Comparison of ENCODE assay signal across 20 cellular contexts in the genomic region with DNA sequence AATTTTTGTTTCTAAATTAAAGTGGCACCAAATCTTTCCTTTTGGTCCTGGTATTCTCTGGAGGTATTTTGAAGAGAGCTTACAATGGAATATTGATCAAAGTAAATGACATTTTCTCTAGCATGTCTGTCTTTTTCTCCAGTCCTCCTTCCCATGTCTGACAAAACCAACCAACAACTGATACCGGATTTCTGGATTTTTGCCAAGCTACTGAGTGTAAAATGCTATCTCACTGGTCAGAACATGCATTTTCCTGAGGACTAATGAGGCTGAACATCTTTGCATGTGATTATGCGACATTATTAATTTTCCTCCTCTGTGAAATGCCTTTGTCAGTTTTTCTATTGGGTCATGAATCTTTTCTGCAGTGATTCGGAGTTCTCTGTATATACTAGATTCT. TPM values are rescaled to one million over a fixed set of nuclear protein-coding genes. Genes with fewer than 3 reads are reported as not detected.
DNase-seq lines count a peak whose midpoint lies in the region; ATAC-seq, FAIRE-seq and TF ChIP-seq lines count a peak whose summit lies in the region.
"Had no signal": no experiment of that assay in that cellular context is flagged by ENCODE, and none has a peak within 500 bp of the region (broad histone marks: within the 10 kb centered on the region; RNA-seq: fewer than 3 reads in every experiment).

No MANE protein-coding gene starts in this region.

- H3K27me3 ChIP-seq in K562 (ENCODE audit: control insufficient read depth in 2 of 2, insufficient read depth in 2 of 2, low read length in 2 of 2) (peaks cover 14% of the 10 kb centered on the region in 2 experiments), right cardiac atrium (ENCODE audit: control insufficient read depth, insufficient read depth) (no peaks in the 10 kb centered on the region), body of pancreas (no peaks in the 10 kb centered on the region)
- H3K27me3 ChIP-seq: BLaER1, SJSA1 had no signal

- POLR2A ChIA-PET in K562 (lab: Yijun Ruan, JAX) = interaction anchor here (0.6 kb wide), 1 partner anchor 115 kb away, joined by 3 read pairs; no protein-coding TSS in a partner anchor

- no peak overlapping the region for H3K4me2 ChIP-seq in K562 (ENCODE audit: insufficient read depth, low read length)
- H3K4me2 ChIP-seq: BLaER1, PC-9 had no signal

- peak; percentile 69 for DNase-seq in DMS79 treated with DMSO at 0.1 percent for 48 hours (lab: John Stamatoyannopoulos, UW)
- no peak for DNase-seq in DMS79 (lab: John Stamatoyannopoulos, UW)
- DNase-seq in NCI-H1105 (lab: John Stamatoyannopoulos, UW) = peak; percentile 55
- peak in 2 of 4 experiments; percentile 9 to 33 for DNase-seq in K562 (ENCODE audit: extremely low read depth in 1 of 4, low spot score in 3 of 4)
- no peak for DNase-seq in right cardiac atrium
- no peak for DNase-seq in body of pancreas
- no peak for DNase-seq in GM10266 (ENCODE audit: extremely low spot score)
- DNase-seq: 8988T; CD8-positive, alpha-beta T cell; H9; NCI-H1436 treated with DMSO at 0.1 percent for 48 hours; NCI-H2029 treated with DMSO at 0.1 percent for 48 hours; NCI-H226; PC-9 had no signal

- H3K36me3 Mint-ChIP-seq in nephron (ENCODE audit: low read depth) = peaks cover 67% of the 10 kb centered on the region

- no TSS peak for BruUV-seq in K562 (replicated peaks; lab: Mats Ljungman, UMichigan)

- H3K27ac Mint-ChIP-seq in nephron = peak overlapping the region in 2 of 3 experiments; percentile 21 to 24
- H3K27ac Mint-ChIP-seq: CD8-positive, alpha-beta T cell; T-helper 2 cell treated with Interferon-gamma antibody and Interleukin-4, amounts not matched to agents 5 μg/mL and 100 μg/mL, for 36 hours had no signal

- H3K4me3 ChIP-seq in K562 (no peak overlapping the region), right cardiac atrium (ENCODE audit: low read length) (no peak overlapping the region), body of pancreas (no peak overlapping the region)
- H3K4me3 ChIP-seq: BLaER1, PC-9, SJSA1 had no signal

- no peaks in the 10 kb centered on the region for H3K9me1 ChIP-seq in K562 (ENCODE audit: control insufficient read depth, insufficient read depth, low read length)

- TF ChIP-seq RAD21 in K562 (CRISPR knock-in tag; conservative IDR thresholded peaks at IDR 0.05 in 1 of 2, IDR thresholded peaks at IDR 0.05 in 1 of 2) = no peak

- TF ChIP-seq CTCF in K562 (IDR thresholded peaks at IDR 0.05 in 2 of 3, conservative IDR thresholded peaks at IDR 0.05 in 1 of 3; ENCODE audit: insufficient read depth in 2 of 3, low read depth in 1 of 3, low read length in 3 of 3) (no peak), nephron (IDR thresholded peaks at IDR 0.05; ENCODE audit: unreplicated experiment in 3 of 3) (no peak), body of pancreas (IDR thresholded peaks at IDR 0.05) (no peak), GM10266 (IDR thresholded peaks at IDR 0.05; ENCODE audit: control insufficient read depth, insufficient read depth, low read depth, missing control alignments) (no peak)

- no peaks in the 10 kb centered on the region for H4K20me1 ChIP-seq in K562 (replicated peaks; ENCODE audit: control insufficient read depth, insufficient read depth, low read length)
- H4K20me1 ChIP-seq: BLaER1 had no signal

- H3K27me3 Mint-ChIP-seq in nephron (ENCODE audit: low read depth) = no peaks in the 10 kb centered on the region

- TF ChIP-seq EP300 in K562 (IDR thresholded peaks at IDR 0.05; ENCODE audit: low read length) = no peak

- H3K4me1 ChIP-seq in K562 (replicated peaks in 1 of 2; ENCODE audit: control insufficient read depth in 2 of 2, insufficient read depth in 2 of 2, low read length in 2 of 2) (no peaks in the 10 kb centered on the region), right cardiac atrium (ENCODE audit: control insufficient read depth, insufficient read depth, low read length) (no peaks in the 10 kb centered on the region), body of pancreas (no peaks in the 10 kb centered on the region)
- H3K4me1 ChIP-seq: BLaER1, SJSA1 had no signal

- H3K27ac ChIP-seq in K562 (ENCODE audit: extremely low read depth, low read depth, low read length) (no peak overlapping the region), right cardiac atrium (ENCODE audit: low read length) (no peak overlapping the region), body of pancreas (no peak overlapping the region)
- H3K27ac ChIP-seq: BLaER1, HL-60, PC-9, SJSA1 had no signal

- H3K4me3 Mint-ChIP-seq in nephron = no peak overlapping the region
- H3K4me3 Mint-ChIP-seq: CD8-positive, alpha-beta T cell; H9; T-helper 2 cell treated with Interferon-gamma antibody and Interleukin-4, amounts not matched to agents 5 μg/mL and 100 μg/mL, for 36 hours had no signal

- CTCF ChIA-PET in K562 (lab: Yijun Ruan, JAX; ENCODE audit: low intra/inter-chr PET ratio) = no interaction called here

- peaks cover 36% of the 10 kb centered on the region for H3K4me1 Mint-ChIP-seq in nephron

- no peak overlapping the region for H3K9ac ChIP-seq in K562 (ENCODE audit: insufficient read depth in 1 of 2, low read depth in 2 of 2, low read length in 2 of 2)
- H3K9ac ChIP-seq: BLaER1 had no signal

- no peaks in the 10 kb centered on the region for H3K9me3 Mint-ChIP-seq in nephron
- H3K9me3 Mint-ChIP-seq: CD8-positive, alpha-beta T cell; H9; T-helper 2 cell treated with Interferon-gamma antibody and Interleukin-4, amounts not matched to agents 5 μg/mL and 100 μg/mL, for 36 hours had no signal

- no peaks in the 10 kb centered on the region for H3K36me3 ChIP-seq in K562 (ENCODE audit: control insufficient read depth, insufficient read depth, low read length)
- no peaks in the 10 kb centered on the region for H3K36me3 ChIP-seq in body of pancreas (replicated peaks in 1 of 2; ENCODE audit: insufficient read depth in 1 of 2, low read depth in 2 of 2)
- H3K36me3 ChIP-seq: BLaER1, SJSA1 had no signal

- 0% methylated on average over 3 of the region's 3 CpGs for WGBS in K562 (ENCODE audit: insufficient coverage, low coverage, missing lambda C conversion rate)
- WGBS in right cardiac atrium = 49% methylated on average over 3 of the region's 3 CpGs
- 57 to 68% methylated on average over 3 of the region's 3 CpGs for WGBS in body of pancreas, 2 donors

- ATAC-seq in K562 (no peak), right cardiac atrium (no peak), body of pancreas (no peak)
- ATAC-seq: CD8-positive, alpha-beta T cell had no signal

- FAIRE-seq in K562 (lab: Jason Lieb, UNC) = no peak
- FAIRE-seq: D721Med had no signal

- in situ Hi-C loops in K562 (cut with MboI) = no loop called here

- no peaks in the 10 kb centered on the region for H3K9me3 ChIP-seq in K562 (replicated peaks; ENCODE audit: control insufficient read depth, insufficient read depth, low read depth, low read length)
- no peaks in the 10 kb centered on the region for H3K9me3 ChIP-seq in right cardiac atrium (ENCODE audit: control insufficient read depth, low read length)
- no peaks in the 10 kb centered on the region for H3K9me3 ChIP-seq in body of pancreas
- H3K9me3 ChIP-seq: BLaER1, SJSA1 had no signal

- no peaks in the 10 kb centered on the region for H3K79me2 ChIP-seq in K562 (ENCODE audit: control insufficient read depth, insufficient read depth, low read length)

- TF ChIP-seq POLR2A in K562 (conservative IDR thresholded peaks at IDR 0.05) = no peak
- TF ChIP-seq POLR2A in body of pancreas (IDR thresholded peaks at IDR 0.05) = no peak

- no peak overlapping the region for H2AFZ ChIP-seq in K562 (ENCODE audit: low read depth, low read length)
- H2AFZ ChIP-seq: PC-9 had no signal

- intact Hi-C loops in K562 (cut with micrococcal nuclease) = no loop called here
- intact Hi-C loops in right cardiac atrium (cut with DNase I) = no loop called here
- intact Hi-C loops in body of pancreas (cut with DNase I) = no loop called here

TF ChIP-seq in K562, 482 proteins besides CTCF, POLR2A, EP300 and RAD21 (continues in another document):
- TF ChIP-seq NFIC (IDR thresholded peaks at IDR 0.05) (peak; percentile 79), MAFG (tag; conservative IDR thresholded peaks at IDR 0.05) (0 out of 2 replicates have a peak, but pooled peaks have one; percentile 15), RCOR1 (IDR thresholded peaks at IDR 0.05; ENCODE audit: borderline replicate concordance in 1 of 2, low read depth in 2 of 2, low read length in 2 of 2) (no peak), NFE2 (IDR thresholded peaks at IDR 0.05; ENCODE audit: low read depth) (peak; percentile 37; the same call in 1 of the 2 replicates)

RNA-seq across cellular contexts. Expression of a gene that starts 51.4 kb away (rescaled TPM):
- 0.76 and 1.2 TPM in 2 replicates for total RNA-seq in K562 (2011; cell fraction: chromatin; rRNA removed; ENCODE audit: low replicate concordance)
- total RNA-seq in K562 (2011; cell fraction: nucleolus; rRNA removed) = 1.2 and 2.0 TPM in 2 replicates
- 0.88 and 1.1 TPM in 2 replicates for total RNA-seq in K562 (2011; cell fraction: nucleoplasm; rRNA removed)
- total RNA-seq in K562 (2014; rRNA removed) = 0.20 and 0.27 TPM in 2 replicates
- total RNA-seq in K562 (2014; rRNA removed; fragmentation: Illumina TruSeq; extraction: Trizol) = 0.35 and 0.44 TPM in 2 replicates
- 0.40 and 0.45 TPM in 2 replicates for total RNA-seq in K562 (2015; rRNA removed; fragmentation: Illumina TruSeq; extraction: Trizol)
- total RNA-seq in K562 (2021) = 0.45 and 0.58 TPM in 2 replicates
- polyA plus RNA-seq in K562 (2011; rRNA removed) = 0.55 and 0.64 TPM in 2 replicates
- 0.28 and 0.56 TPM in 2 replicates for polyA plus RNA-seq in K562 (2011; cell fraction: cytosol; rRNA removed)
- 0.18 and 0.33 TPM in 2 replicates for polyA plus RNA-seq in K562 (2011; cell fraction: nucleus; rRNA removed)
- 0.37 and 0.42 TPM in 2 replicates for polyA plus RNA-seq in K562 (2012)
- polyA plus RNA-seq in K562 (2014; fragmentation: Illumina TruSeq; extraction: Trizol) = 0.48 and 0.58 TPM in 2 replicates
- polyA plus RNA-seq in K562 (2014; fragmentation: Nextera tagmentation; extraction: Ambion mirVana) = under 1 TPM; 0.08 to 0.14 TPM
- 0.29 and 0.45 TPM in 2 replicates for polyA plus RNA-seq in K562 (2014; rRNA removed)
- polyA minus RNA-seq in K562 (2011; rRNA and poly(A)+ RNA removed) = 0.60 and 0.70 TPM in 2 replicates
- polyA minus RNA-seq in K562 (2011; cell fraction: cytosol; rRNA and poly(A)+ RNA removed) = 0.46 and 1.3 TPM in 2 replicates
- polyA minus RNA-seq in K562 (2011; cell fraction: nucleus; rRNA and poly(A)+ RNA removed) = 0.40 and 0.44 TPM in 2 replicates
- 10 to 100 TPM; 18.4 to 32.2 (median 23.5) TPM for total RNA-seq in right cardiac atrium
- polyA plus RNA-seq in right cardiac atrium = 4.4 TPM
- 1 to 10 TPM; 5.6 to 7.3 TPM for total RNA-seq in body of pancreas

Comparison
In these comparisons a context has a peak if more than half of its experiments do, and no peak if none do; other contexts are left out.
1. DNase-seq: peak in DMS79 treated with DMSO at 0.1 percent for 48 hours (single experiment) and NCI-H1105 (single experiment); none in DMS79 (single experiment), right cardiac atrium (0 of 3), body of pancreas (0 of 4) and GM10266 (single experiment).